34 cellular contexts compared by ENCODE assay signal in the genomic region with DNA sequence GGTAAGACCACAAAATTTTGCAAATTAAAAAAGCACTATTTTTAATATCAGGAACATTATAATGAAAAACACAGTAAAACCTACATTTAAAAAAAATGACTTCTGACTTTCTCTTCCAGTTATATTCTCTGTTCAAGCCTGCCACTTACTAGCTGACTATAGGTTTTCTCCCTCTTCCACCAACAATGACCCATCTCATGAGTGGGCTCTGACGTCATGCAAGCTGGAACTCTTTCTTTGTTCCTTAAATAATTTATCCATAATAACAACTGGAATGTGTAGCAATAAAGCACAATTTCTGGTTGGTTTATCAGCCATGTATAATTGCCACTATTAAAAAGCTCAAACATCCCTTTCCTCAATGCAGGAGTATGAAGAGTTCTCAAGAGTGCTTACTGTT.
"Had no signal": no experiment of that assay in that cellular context is flagged by ENCODE, and none has a peak within 500 bp of the region (broad histone marks: within the 10 kb centered on the region; RNA-seq: fewer than 3 reads in every experiment).

No MANE protein-coding gene starts in this region.

- ATAC-seq: activated naive CD4-positive, alpha-beta T cell treated with anti-CD3 and anti-CD28 coated beads, Interleukin-2, amount 50 U/mL, for 72 hours; activated naive CD8-positive, alpha-beta T cell treated with anti-CD3 and anti-CD28 coated beads, Interleukin-2, amount 50 U/mL, for 24 hours; activated T-cell treated with anti-CD3 and anti-CD28 coated beads, Interleukin-2, amount 50 U/mL, for 4 hours; activated T-cell treated with anti-CD3 and anti-CD28 coated beads, Interleukin-2, amount 50 U/mL, for 72 hours; activated T-helper 17 cell treated with anti-CD3 and anti-CD28 coated beads, Interleukin-2, amount 50 U/mL, for 72 hours; body of pancreas had no signal

- H3K27ac ChIP-seq: adrenal gland, ascending aorta, body of pancreas, brain microvascular endothelial cell, breast epithelium, cardiac muscle cell had no signal

- H3K4me1 ChIP-seq: adrenal gland, ascending aorta, body of pancreas, breast epithelium had no signal

- H3K9me3 ChIP-seq: adrenal gland, ascending aorta, body of pancreas had no signal

- FAIRE-seq: astrocyte, bronchial epithelial cell had no signal

- H3K27me3 ChIP-seq: adrenal gland, ascending aorta, body of pancreas, brain microvascular endothelial cell, breast epithelium, cardiac muscle cell had no signal

- DNase-seq: activated effector memory CD4-positive, alpha-beta T cell treated with anti-CD3 and anti-CD28 coated beads, Interleukin-2, amount 50 U/mL, for 16 hours; activated effector memory CD4-positive, alpha-beta T cell treated with Interleukin-2 at 50 U/mL for 16 hours; activated gamma-delta T cell; activated gamma-delta T cell treated with Interleukin-2 at 50 U/mL for 16 hours; activated naive CD4-positive, alpha-beta T cell; activated naive CD4-positive, alpha-beta T cell treated with anti-CD3 and anti-CD28 coated beads for 36 hours; activated naive CD4-positive, alpha-beta T cell treated with anti-CD3 and anti-CD28 coated beads, Interleukin-2, amount 10 ng/mL, durations not matched to agents 7 days and 5 days; activated naive CD4-positive, alpha-beta T cell treated with anti-CD3 and anti-CD28 coated beads, Interleukin-2, amount 50 U/mL, for 16 hours; activated naive CD4-positive, alpha-beta T cell treated with Interleukin-2 at 50 U/mL for 16 hours; activated naive CD8-positive, alpha-beta T cell treated with anti-CD3 and anti-CD28 coated beads for 36 hours; activated naive CD8-positive, alpha-beta T cell treated with anti-CD3 and anti-CD28 coated beads, Interleukin-2, amount 10 ng/mL, durations not matched to agents 7 days and 5 days; activated naive CD8-positive, alpha-beta T cell treated with anti-CD3 and anti-CD28 coated beads, Interleukin-2, amount 50 U/mL, for 24 hours; activated T-cell treated with anti-CD3 and anti-CD28 coated beads, Interleukin-2, amount 50 U/mL, for 1 hour; activated T-cell treated with anti-CD3 and anti-CD28 coated beads, Interleukin-2, amount 50 U/mL, for 24 hours; activated T-cell treated with anti-CD3 and anti-CD28 coated beads, Interleukin-2, amount 50 U/mL, for 4 hours; activated T-cell treated with anti-CD3 and anti-CD28 coated beads, Interleukin-2, amount 50 U/mL, for 48 hours; activated T-cell treated with anti-CD3 and anti-CD28 coated beads, Interleukin-2, amount 50 U/mL, for 72 hours; adrenal gland; amniotic stem cell; amygdala; anterior cingulate cortex; aorta; body of pancreas; brain microvascular endothelial cell; caudate nucleus; central memory CD4-positive, alpha-beta T cell; cerebellar nuclear complex had no signal

- H3K4me3 ChIP-seq: adrenal gland, ascending aorta, body of pancreas, breast epithelium, cardiac muscle cell had no signal

- H3K36me3 ChIP-seq: adrenal gland, ascending aorta, brain microvascular endothelial cell, breast epithelium, cardiac muscle cell had no signal
